ENCODE assay signal across 20 cellular contexts in genomic region chr20:14498809-14499208, GRCh38.
DNase-seq lines count a peak whose midpoint lies in the region; ATAC-seq, FAIRE-seq and TF ChIP-seq lines count a peak whose summit lies in the region.
"Had no signal": no experiment of that assay in that cellular context is flagged by ENCODE, and none has a peak within 500 bp of the region (broad histone marks: within the 10 kb centered on the region; RNA-seq: fewer than 3 reads in every experiment).

No MANE protein-coding gene starts in this region.

- DNase-seq in NCI-H345 (lab: John Stamatoyannopoulos, UW): peak; percentile 41
- no peak for DNase-seq in NCI-H345 treated with DMSO at 0.1 percent for 48 hours (lab: John Stamatoyannopoulos, UW; ENCODE audit: unreplicated experiment)
- peak; percentile 19 to 45 for DNase-seq in SJCRH30
- peak; percentile 39 for DNase-seq in kidney tubule cell (ENCODE audit: low spot score)
- no peak for DNase-seq in upper lobe of right lung
- DNase-seq in kidney: no peak
- DNase-seq in NCI-H2196 (lab: John Stamatoyannopoulos, UW; ENCODE audit: unreplicated experiment): no peak
- DNase-seq: ACHN; activated CD4-positive, alpha-beta memory T cell treated with anti-CD3 and anti-CD28 coated beads for 36 hours; CD8-positive, alpha-beta memory T cell; dermis blood vessel endothelial cell; esophagus squamous epithelium; hippocampal formation; left ventricle myocardium superior; MV-4-11; stimulated activated naive CD8-positive, alpha-beta T cell treated with anti-CD3 and anti-CD28 coated beads, Interleukin-15, Interleukin-2, amounts not matched to agents 100 U/mL and 50 U/mL, for 24 hours had no signal

- intact Hi-C loops in upper lobe of right lung (cut with DNase I) (no loop called here), kidney (cut with DNase I) (no loop called here)

- no peak overlapping the region for H3K9ac ChIP-seq in kidney (ENCODE audit: low read length in 2 of 2)

- TF ChIP-seq CTCF in upper lobe of right lung (IDR thresholded peaks at IDR 0.05) (no peak), kidney (IDR thresholded peaks at IDR 0.05; ENCODE audit: borderline replicate concordance, extremely low read depth, insufficient read depth) (no peak)

- peak; percentile 57 for ATAC-seq in upper lobe of right lung
- ATAC-seq in GM18909 (IDR thresholded peaks at IDR 0.05; ENCODE audit: poor library complexity, unreplicated experiment): no peak
- ATAC-seq: left ventricle myocardium superior; stimulated activated naive CD8-positive, alpha-beta T cell treated with anti-CD3 and anti-CD28 coated beads, Interleukin-15, Interleukin-2, amounts not matched to agents 100 U/mL and 50 U/mL, for 24 hours had no signal

- no peaks in the 10 kb centered on the region for H3K9me3 ChIP-seq in SJCRH30 (replicated peaks)
- no peaks in the 10 kb centered on the region for H3K9me3 ChIP-seq in upper lobe of right lung
- H3K9me3 ChIP-seq in kidney (ENCODE audit: control insufficient read depth in 1 of 2, low read length in 2 of 2): no peaks in the 10 kb centered on the region
- H3K9me3 ChIP-seq: esophagus squamous epithelium had no signal

- H3K27ac ChIP-seq in SJCRH30 (no peak overlapping the region), upper lobe of right lung (no peak overlapping the region), kidney (ENCODE audit: low read depth in 2 of 2, low read length in 2 of 2) (no peak overlapping the region)
- H3K27ac ChIP-seq: esophagus squamous epithelium, skin epidermis had no signal

- no peaks in the 10 kb centered on the region for H3K27me3 ChIP-seq in SJCRH30
- H3K27me3 ChIP-seq in upper lobe of right lung: no peaks in the 10 kb centered on the region
- H3K27me3 ChIP-seq: esophagus squamous epithelium had no signal

- FAIRE-seq in kidney (lab: Jason Lieb, UNC): no peak
- FAIRE-seq: astrocyte, GM19239 had no signal

- H3K4me3 ChIP-seq in SJCRH30: no peak overlapping the region
- no peak overlapping the region for H3K4me3 ChIP-seq in upper lobe of right lung
- no peak overlapping the region for H3K4me3 ChIP-seq in kidney (ENCODE audit: low read length in 2 of 2)
- H3K4me3 ChIP-seq: esophagus squamous epithelium, skin epidermis had no signal

- peaks cover 16% of the 10 kb centered on the region for H3K4me1 ChIP-seq in SJCRH30
- H3K4me1 ChIP-seq in upper lobe of right lung: no peaks in the 10 kb centered on the region
- H3K4me1 ChIP-seq in kidney (ENCODE audit: control insufficient read depth in 1 of 2, insufficient read depth in 1 of 2, low read depth in 1 of 2, low read length in 2 of 2): peaks cover 0 to 4% of the 10 kb centered on the region in 2 donors
- H3K4me1 ChIP-seq: esophagus squamous epithelium had no signal

- no peaks in the 10 kb centered on the region for H3K36me3 ChIP-seq in SJCRH30
- no peaks in the 10 kb centered on the region for H3K36me3 ChIP-seq in upper lobe of right lung
- H3K36me3 ChIP-seq in kidney (ENCODE audit: control insufficient read depth in 1 of 2, insufficient read depth in 2 of 2, low read length in 2 of 2): no peaks in the 10 kb centered on the region
- H3K36me3 ChIP-seq: esophagus squamous epithelium had no signal

Comparison
In these comparisons a context has a peak if more than half of its experiments do, and no peak if none do; other contexts are left out.
1. DNase-seq: peak in NCI-H345 (single experiment), SJCRH30 (2 of 2) and kidney tubule cell (single experiment); none in NCI-H345 treated with DMSO at 0.1 percent for 48 hours (single experiment), upper lobe of right lung (single experiment), kidney (single experiment) and NCI-H2196 (single experiment).